In genomic region chr6:42727084-42727601, GRCh38 we compare ENCODE assay signal across 9 cellular contexts. TPM values are rescaled to one million over a fixed set of nuclear protein-coding genes. Genes with fewer than 3 reads are reported as not detected.
DNase-seq lines count a peak whose midpoint lies in the region; ATAC-seq and TF ChIP-seq lines count a peak whose summit lies in the region.
"Had no signal": no experiment of that assay in that cellular context is flagged by ENCODE, and none has a peak within 500 bp of the region (broad histone marks: within the 10 kb centered on the region; RNA-seq: fewer than 3 reads in every experiment).

No MANE protein-coding gene starts in this region.

- peak overlapping the region; percentile 70 for H3K4me3 Mint-ChIP-seq in activated CD4-positive, alpha-beta T cell treated with anti-CD3 and anti-CD28 coated beads, Interleukin-2, amount 10 ng/mL, durations not matched to agents 7 days and 5 days

- POLR2A ChIA-PET in activated CD4-positive, alpha-beta T cell treated with anti-CD3 and anti-CD28 coated beads, Interleukin-2, amount 10 ng/mL, durations not matched to agents 7 days and 5 days (lab: Charles Lee) = interaction anchor here (1.0 kb wide), 1 partner anchor 203 kb away, joined by 3 read pairs; the partner anchor contains the start of gene CNPY3

- peaks cover 24% of the 10 kb centered on the region for H3K4me1 Mint-ChIP-seq in activated CD4-positive, alpha-beta T cell treated with anti-CD3 and anti-CD28 coated beads, Interleukin-2, amount 10 ng/mL, durations not matched to agents 7 days and 5 days

- H3K9me3 Mint-ChIP-seq in activated CD4-positive, alpha-beta T cell treated with anti-CD3 and anti-CD28 coated beads, Interleukin-2, amount 10 ng/mL, durations not matched to agents 7 days and 5 days = no peaks in the 10 kb centered on the region

- no peaks in the 10 kb centered on the region for H3K36me3 Mint-ChIP-seq in activated CD4-positive, alpha-beta T cell treated with anti-CD3 and anti-CD28 coated beads, Interleukin-2, amount 10 ng/mL, durations not matched to agents 7 days and 5 days (ENCODE audit: low read depth)

- intact Hi-C loops in posterior cingulate gyrus (cut with DNase I) = loop anchor here (2.0 to 10.0 kb wide), 3 partner anchors 18 to 66 kb away; partner anchors contain the start of gene BICRAL

- CTCF ChIA-PET in activated CD4-positive, alpha-beta T cell treated with anti-CD3 and anti-CD28 coated beads, Interleukin-2, amount 10 ng/mL, durations not matched to agents 7 days and 5 days (lab: Charles Lee) = interaction anchor here (1.1 to 2.5 kb wide), 9 partner anchors 15 to 66 kb away, joined by 3 to 19 read pairs (median 4); partner anchors contain the start of gene TBCC

- H3K4me3 ChIP-seq in fibroblast of mammary gland (ENCODE audit: control insufficient read depth, low read depth, low read length) = peak overlapping the region; percentile 43
- H3K4me3 ChIP-seq: SJSA1 had no signal

- TF ChIP-seq CTCF in fibroblast of mammary gland (conservative IDR thresholded peaks at IDR 0.05; ENCODE audit: control insufficient read depth, insufficient read depth, low read depth, low read length) = no peak

- ATAC-seq in GM21367 (IDR thresholded peaks at IDR 0.05; ENCODE audit: unreplicated experiment) = peak; percentile 10

- H3K27me3 Mint-ChIP-seq in activated CD4-positive, alpha-beta T cell treated with anti-CD3 and anti-CD28 coated beads, Interleukin-2, amount 10 ng/mL, durations not matched to agents 7 days and 5 days = peaks cover 3% of the 10 kb centered on the region

- H3K27ac Mint-ChIP-seq in activated CD4-positive, alpha-beta T cell treated with anti-CD3 and anti-CD28 coated beads, Interleukin-2, amount 10 ng/mL, durations not matched to agents 7 days and 5 days = peak overlapping the region; percentile 97

- no peak for DNase-seq in activated CD4-positive, alpha-beta T cell treated with anti-CD3 and anti-CD28 coated beads, Interleukin-2, amount 10 ng/mL, durations not matched to agents 7 days and 5 days
- DNase-seq in fibroblast of mammary gland (ENCODE audit: low read depth) = no peak
- peak in 7 of 10 donors; percentile 20 to 91 (median 56) for DNase-seq in posterior cingulate gyrus
- no peak for DNase-seq in NCI-H1092 treated with DMSO at 0.1 percent for 48 hours (lab: John Stamatoyannopoulos, UW)
- DNase-seq in RPMI8226 = no peak
- no peak for DNase-seq in NCI-H2196 (lab: John Stamatoyannopoulos, UW; ENCODE audit: unreplicated experiment)
- no peak for DNase-seq in DMS79 treated with DMSO at 0.1 percent for 48 hours (lab: John Stamatoyannopoulos, UW)

RNA-seq across cellular contexts. Expression of gene PRPH2, which starts 4.7 kb away (rescaled TPM):
- not detected for total RNA-seq in activated CD4-positive, alpha-beta T cell treated with anti-CD3 and anti-CD28 coated beads, Interleukin-2, amount 10 ng/mL, durations not matched to agents 7 days and 5 days
- total RNA-seq: SJSA1 had no signal

RNA-seq across cellular contexts. Expression of gene TBCC, which starts 18.8 kb away (rescaled TPM):
- total RNA-seq in activated CD4-positive, alpha-beta T cell treated with anti-CD3 and anti-CD28 coated beads, Interleukin-2, amount 10 ng/mL, durations not matched to agents 7 days and 5 days = 10 to 100 TPM; 37.1 to 38.6 TPM

RNA-seq across cellular contexts. Expression of gene BICRAL, which starts 54.7 kb away (rescaled TPM):
- 10 to 100 TPM; 23.4 to 27.8 TPM for total RNA-seq in activated CD4-positive, alpha-beta T cell treated with anti-CD3 and anti-CD28 coated beads, Interleukin-2, amount 10 ng/mL, durations not matched to agents 7 days and 5 days

Comparison
In these comparisons a context has a peak if more than half of its experiments do, and no peak if none do; other contexts are left out.
1. DNase-seq: peak in posterior cingulate gyrus (7 of 10); none in activated CD4-positive, alpha-beta T cell treated with anti-CD3 and anti-CD28 coated beads, Interleukin-2, amount 10 ng/mL, durations not matched to agents 7 days and 5 days (single experiment), fibroblast of mammary gland (single experiment), NCI-H1092 treated with DMSO at 0.1 percent for 48 hours (single experiment), RPMI8226 (single experiment), NCI-H2196 (single experiment) and DMS79 treated with DMSO at 0.1 percent for 48 hours (single experiment).